Comparison of ENCODE assay signal across 21 cellular contexts in genomic region chr14:80055226-80055625, GRCh38.
DNase-seq lines count a peak whose midpoint lies in the region; ATAC-seq and TF ChIP-seq lines count a peak whose summit lies in the region.
"Had no signal": no experiment of that assay in that cellular context is flagged by ENCODE, and none has a peak within 500 bp of the region (broad histone marks: within the 10 kb centered on the region; RNA-seq: fewer than 3 reads in every experiment).

No MANE protein-coding gene starts in this region.

- H3K27me3 ChIP-seq in PC-3 (ENCODE audit: low read length) (no peaks in the 10 kb centered on the region), ascending aorta (no peaks in the 10 kb centered on the region)
- H3K27me3 ChIP-seq: right atrium auricular region had no signal

- ATAC-seq in PC-3 (peak; percentile 7), GM18867 (IDR thresholded peaks at IDR 0.05; ENCODE audit: unreplicated experiment) (no peak)
- ATAC-seq in activated CD8-positive, alpha-beta memory T cell treated with anti-CD3 and anti-CD28 coated beads, Interleukin-2, amount 10 ng/mL, durations not matched to agents 7 days and 5 days: no peak
- ATAC-seq: activated T-cell treated with anti-CD3 and anti-CD28 coated beads, Interleukin-2, amount 50 U/mL, for 72 hours; effector memory CD8-positive, alpha-beta T cell; natural killer cell had no signal

- POLR2A ChIA-PET in PC-3 (lab: Charles Lee; ENCODE audit: unreplicated experiment): no interaction called here

- no TSS peak for BruUV-seq in PC-3 (replicated peaks; lab: Mats Ljungman, UMichigan)

- H3K4me3 ChIP-seq in PC-3 (ENCODE audit: low read length) (no peak overlapping the region), ascending aorta (no peak overlapping the region)
- H3K4me3 ChIP-seq: right atrium auricular region had no signal

- no peaks in the 10 kb centered on the region for H3K4me1 Mint-ChIP-seq in activated CD8-positive, alpha-beta memory T cell treated with anti-CD3 and anti-CD28 coated beads, Interleukin-2, amount 10 ng/mL, durations not matched to agents 7 days and 5 days
- H3K4me1 Mint-ChIP-seq: activated CD4-positive, alpha-beta T cell treated with anti-CD3 and anti-CD28 coated beads, Interleukin-2, amount 10 ng/mL, durations not matched to agents 7 days and 5 days; activated naive CD4-positive, alpha-beta T cell treated with anti-CD3 and anti-CD28 coated beads, Interleukin-2, amount 50 U/mL, for 24 hours; natural killer cell had no signal

- H3K9me3 Mint-ChIP-seq in activated CD8-positive, alpha-beta memory T cell treated with anti-CD3 and anti-CD28 coated beads, Interleukin-2, amount 10 ng/mL, durations not matched to agents 7 days and 5 days (ENCODE audit: low read depth): no peaks in the 10 kb centered on the region
- H3K9me3 Mint-ChIP-seq: activated CD4-positive, alpha-beta T cell treated with anti-CD3 and anti-CD28 coated beads, Interleukin-2, amount 10 ng/mL, durations not matched to agents 7 days and 5 days; activated naive CD4-positive, alpha-beta T cell treated with anti-CD3 and anti-CD28 coated beads, Interleukin-2, amount 50 U/mL, for 24 hours had no signal

- H3K4me1 ChIP-seq in PC-3 (ENCODE audit: insufficient read depth, low read length) (peaks cover 35% of the 10 kb centered on the region), ascending aorta (no peaks in the 10 kb centered on the region)
- H3K4me1 ChIP-seq: right atrium auricular region had no signal

- no peak overlapping the region for H3K4me3 Mint-ChIP-seq in activated CD8-positive, alpha-beta memory T cell treated with anti-CD3 and anti-CD28 coated beads, Interleukin-2, amount 10 ng/mL, durations not matched to agents 7 days and 5 days
- H3K4me3 Mint-ChIP-seq: activated CD4-positive, alpha-beta T cell treated with anti-CD3 and anti-CD28 coated beads, Interleukin-2, amount 10 ng/mL, durations not matched to agents 7 days and 5 days; activated naive CD4-positive, alpha-beta T cell treated with anti-CD3 and anti-CD28 coated beads, Interleukin-2, amount 50 U/mL, for 24 hours; activated T-cell treated with anti-CD3 and anti-CD28 coated beads, Interleukin-2, amount 50 U/mL, for 72 hours; effector memory CD8-positive, alpha-beta T cell; natural killer cell had no signal

- H3K36me3 Mint-ChIP-seq in activated CD8-positive, alpha-beta memory T cell treated with anti-CD3 and anti-CD28 coated beads, Interleukin-2, amount 10 ng/mL, durations not matched to agents 7 days and 5 days: no peaks in the 10 kb centered on the region
- H3K36me3 Mint-ChIP-seq: activated naive CD4-positive, alpha-beta T cell treated with anti-CD3 and anti-CD28 coated beads, Interleukin-2, amount 50 U/mL, for 24 hours; natural killer cell had no signal

- no peak overlapping the region for H3K9ac ChIP-seq in PC-3 (ENCODE audit: low read length)

- H3K27ac Mint-ChIP-seq in activated CD8-positive, alpha-beta memory T cell treated with anti-CD3 and anti-CD28 coated beads, Interleukin-2, amount 10 ng/mL, durations not matched to agents 7 days and 5 days: no peak overlapping the region
- H3K27ac Mint-ChIP-seq: activated CD4-positive, alpha-beta T cell treated with anti-CD3 and anti-CD28 coated beads, Interleukin-2, amount 10 ng/mL, durations not matched to agents 7 days and 5 days; activated naive CD4-positive, alpha-beta T cell treated with anti-CD3 and anti-CD28 coated beads, Interleukin-2, amount 50 U/mL, for 24 hours; activated T-cell treated with anti-CD3 and anti-CD28 coated beads, Interleukin-2, amount 50 U/mL, for 72 hours; effector memory CD8-positive, alpha-beta T cell; natural killer cell had no signal

- H3K79me2 ChIP-seq in PC-3 (ENCODE audit: low read length): no peaks in the 10 kb centered on the region

- DNase-seq in EL (peak; percentile 6), PC-3 (peak; percentile 35), cerebellum (ENCODE audit: low spot score) (peak; percentile 71), pons (ENCODE audit: low spot score) (peak; percentile 23), ascending aorta (ENCODE audit: low spot score in 2 of 2) (no peak), OCI-M1 (lab: John Stamatoyannopoulos, UW) (no peak)
- DNase-seq in activated CD8-positive, alpha-beta memory T cell treated with anti-CD3 and anti-CD28 coated beads, Interleukin-2, amount 10 ng/mL, durations not matched to agents 7 days and 5 days: no peak
- DNase-seq: activated CD4-positive, alpha-beta T cell treated with anti-CD3 and anti-CD28 coated beads, Interleukin-2, amount 10 ng/mL, durations not matched to agents 7 days and 5 days; activated T-cell treated with anti-CD3 and anti-CD28 coated beads, Interleukin-2, amount 50 U/mL, for 72 hours; effector memory CD8-positive, alpha-beta T cell; KBM-7; MM.1S; natural killer cell; NCI-H1436; NCI-H524 treated with DMSO at 0.1 percent for 48 hours; stimulated activated CD4-positive, alpha-beta T cell treated with anti-CD3 and anti-CD28 coated beads, Interleukin-4, amount 100 ng/mL, for 4 hours; stimulated activated naive CD4-positive, alpha-beta T cell had no signal

- no peaks in the 10 kb centered on the region for H3K27me3 Mint-ChIP-seq in activated CD8-positive, alpha-beta memory T cell treated with anti-CD3 and anti-CD28 coated beads, Interleukin-2, amount 10 ng/mL, durations not matched to agents 7 days and 5 days
- H3K27me3 Mint-ChIP-seq: activated naive CD4-positive, alpha-beta T cell treated with anti-CD3 and anti-CD28 coated beads, Interleukin-2, amount 50 U/mL, for 24 hours; effector memory CD8-positive, alpha-beta T cell had no signal

- H3K4me2 ChIP-seq in PC-3 (ENCODE audit: low read length): peak overlapping the region; percentile 15

- H2AFZ ChIP-seq in PC-3 (ENCODE audit: low read length): no peak overlapping the region

- TF ChIP-seq CTCF in PC-3 (conservative IDR thresholded peaks at IDR 0.05; ENCODE audit: low read depth, low read length) (no peak), ascending aorta (IDR thresholded peaks at IDR 0.05) (no peak)

- no peaks in the 10 kb centered on the region for H3K9me2 ChIP-seq in PC-3 (replicated peaks; ENCODE audit: low read length)

- CTCF ChIA-PET in PC-3 (lab: Charles Lee): no interaction called here
- CTCF ChIA-PET in activated CD8-positive, alpha-beta memory T cell treated with anti-CD3 and anti-CD28 coated beads, Interleukin-2, amount 10 ng/mL, durations not matched to agents 7 days and 5 days (lab: Charles Lee): interaction anchor here (1.0 to 1.9 kb wide), 2 partner anchors 84 to 795 kb away, joined by 4 read pairs; no protein-coding TSS in a partner anchor

- H3K36me3 ChIP-seq in PC-3 (ENCODE audit: low read depth, low read length): no peaks in the 10 kb centered on the region
- H3K36me3 ChIP-seq in ascending aorta: no peaks in the 10 kb centered on the region
- H3K36me3 ChIP-seq: right atrium auricular region had no signal

- H3K9me3 ChIP-seq in PC-3 (ENCODE audit: low read length): no peaks in the 10 kb centered on the region
- H3K9me3 ChIP-seq in ascending aorta: peaks cover 0 to 7% of the 10 kb centered on the region in 2 donors

- peaks cover 5% of the 10 kb centered on the region for H3F3A ChIP-seq in PC-3 (ENCODE audit: low read length, unreplicated experiment)

- no peaks in the 10 kb centered on the region for H4K20me1 ChIP-seq in PC-3 (ENCODE audit: low read length)

- H3K27ac ChIP-seq in PC-3 (ENCODE audit: low read length) (0 out of 2 replicates have a peak overlapping the region, but pooled peaks have one; percentile 14), ascending aorta (no peak overlapping the region)
- H3K27ac ChIP-seq: C4-2B, right atrium auricular region had no signal

- intact Hi-C loops in PC-3 (cut with micrococcal nuclease) (loop anchor here (5.0 to 10.0 kb wide), 2 partner anchors 1043 to 1090 kb away; no protein-coding TSS in a partner anchor), ascending aorta (cut with DNase I) (loop anchor here (5.0 kb wide), 1 partner anchor 797 kb away; no protein-coding TSS in a partner anchor)

Comparison
In these comparisons a context has a peak if more than half of its experiments do, and no peak if none do; other contexts are left out.
1. DNase-seq: peak in EL (single experiment), PC-3 (single experiment), cerebellum (single experiment) and pons (single experiment); none in ascending aorta (0 of 2), activated CD8-positive, alpha-beta memory T cell treated with anti-CD3 and anti-CD28 coated beads, Interleukin-2, amount 10 ng/mL, durations not matched to agents 7 days and 5 days (single experiment) and OCI-M1 (single experiment).